14 cellular contexts compared by ENCODE assay signal in genomic region chr14:102150636-102151195, GRCh38.
"Had no signal": no experiment of that assay in that cellular context is flagged by ENCODE, and none has a peak within 500 bp of the region (broad histone marks: within the 10 kb centered on the region; RNA-seq: fewer than 3 reads in every experiment).

No MANE protein-coding gene starts in this region.

- H3K27ac ChIP-seq: breast epithelium, neutrophil had no signal

- DNase-seq: activated naive CD4-positive, alpha-beta T cell treated with Interleukin-2 at 50 U/mL for 16 hours; activated T-cell treated with anti-CD3 and anti-CD28 coated beads for 4 hours; aorta; dermis blood vessel endothelial cell; effector memory CD8-positive, alpha-beta T cell; foreskin melanocyte; head of caudate nucleus; natural killer cell; stimulated activated CD4-positive, alpha-beta T cell treated with anti-CD3 and anti-CD28 coated beads, Interleukin-4, amount 100 ng/mL, for 4 hours had no signal

- H3K9me3 Mint-ChIP-seq: effector memory CD8-positive, alpha-beta T cell; natural killer cell; stimulated activated naive CD8-positive, alpha-beta T cell treated with anti-CD3 and anti-CD28 coated beads, Interleukin-15, Interleukin-2, amounts not matched to agents 100 ng/mL and 50 ng/mL, for 24 hours had no signal

- H3K4me3 Mint-ChIP-seq: effector memory CD8-positive, alpha-beta T cell; natural killer cell; stimulated activated naive CD8-positive, alpha-beta T cell treated with anti-CD3 and anti-CD28 coated beads, Interleukin-15, Interleukin-2, amounts not matched to agents 100 ng/mL and 50 ng/mL, for 24 hours had no signal

- H3K27me3 Mint-ChIP-seq: effector memory CD8-positive, alpha-beta T cell; stimulated activated naive CD8-positive, alpha-beta T cell treated with anti-CD3 and anti-CD28 coated beads, Interleukin-15, Interleukin-2, amounts not matched to agents 100 ng/mL and 50 ng/mL, for 24 hours had no signal

- H3K27me3 ChIP-seq: breast epithelium, neutrophil had no signal

- H3K4me1 ChIP-seq: breast epithelium had no signal

- H3K36me3 ChIP-seq: breast epithelium had no signal

- H3K4me2 ChIP-seq: smooth muscle cell had no signal

- H3K27ac Mint-ChIP-seq: effector memory CD8-positive, alpha-beta T cell; natural killer cell; stimulated activated naive CD8-positive, alpha-beta T cell treated with anti-CD3 and anti-CD28 coated beads, Interleukin-15, Interleukin-2, amounts not matched to agents 100 ng/mL and 50 ng/mL, for 24 hours had no signal

- ATAC-seq: activated CD4-positive, CD25-positive, alpha-beta regulatory T cell treated with anti-CD3 and anti-CD28 coated beads, Interleukin-2, amount 50 U/mL, for 24 hours; effector memory CD8-positive, alpha-beta T cell; natural killer cell had no signal

- H3K36me3 Mint-ChIP-seq: natural killer cell had no signal

- H3K4me3 ChIP-seq: breast epithelium, smooth muscle cell had no signal
